ENCODE assay signal across 8 cellular contexts in the genomic region with DNA sequence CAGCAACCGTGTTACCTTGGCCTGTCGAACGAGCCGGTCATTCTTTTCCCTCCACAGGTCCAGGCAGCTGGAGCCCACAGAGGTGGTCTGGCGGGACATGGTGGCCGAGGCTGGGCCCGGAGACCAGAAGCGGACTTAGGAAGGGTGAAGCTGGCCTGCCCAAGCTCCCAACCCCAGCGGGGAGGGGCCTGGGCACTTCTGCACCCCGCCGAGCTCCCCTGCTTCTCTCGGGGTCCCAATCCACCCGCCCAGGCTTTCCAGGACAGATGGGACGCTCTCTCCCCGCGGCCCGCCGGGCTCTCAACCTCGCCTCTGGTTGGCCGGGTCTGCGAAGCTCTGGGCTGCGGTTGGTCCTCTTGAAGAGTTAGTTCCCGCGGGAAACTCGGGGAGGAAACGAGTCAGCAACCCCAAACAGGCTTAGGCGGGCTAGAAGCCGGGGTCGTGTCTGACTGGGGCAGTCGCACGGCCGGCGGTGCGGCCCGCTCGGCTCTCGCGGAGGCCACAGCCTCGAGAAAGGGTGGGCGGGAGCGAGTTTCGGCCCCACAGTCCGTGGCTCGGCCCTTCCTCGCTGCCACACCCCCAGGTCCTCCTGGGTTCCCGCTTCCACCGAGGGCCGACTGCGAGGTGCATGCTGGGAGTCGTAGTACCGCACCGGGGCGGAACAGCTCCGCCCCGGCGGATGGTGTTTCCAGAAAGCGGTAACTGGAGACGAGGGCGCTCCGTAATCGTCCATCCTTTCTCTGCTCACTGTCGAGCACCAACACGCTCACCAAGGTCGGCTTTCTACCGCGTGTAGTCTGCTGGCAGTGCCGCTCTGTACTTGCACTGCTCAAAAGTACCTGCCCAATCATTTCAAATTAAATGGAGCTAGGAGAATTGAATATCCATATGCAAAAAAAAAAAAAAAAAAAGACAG. TPM values are rescaled to one million over a fixed set of nuclear protein-coding genes. Genes with fewer than 3 reads are reported as not detected.
A peak's percentile ranks its signal among the peaks of the same experiment; 100 is the strongest.
DNase-seq lines count a peak whose midpoint lies in the region; ATAC-seq and TF ChIP-seq lines count a peak whose summit lies in the region.

Gene FANCG (minus strand): TSS at position 517 of the 916 bp plus-strand sequence. CDS start 418 bp downstream, at position 99.

- TF ChIP-seq EP300 in upper lobe of left lung (IDR thresholded peaks at IDR 0.05): no peak

- peaks cover 8 to 11% of the 10 kb centered on the region in 2 donors for H3K4me1 ChIP-seq in adrenal gland (replicated peaks in 1 of 2)
- H3K4me1 ChIP-seq in heart right ventricle: peaks cover 0 to 23% (median 14%) of the 10 kb centered on the region in 9 donors
- peaks cover 8 to 21% (median 12%) of the 10 kb centered on the region in 4 donors for H3K4me1 ChIP-seq in upper lobe of left lung

- no peaks in the 10 kb centered on the region for H3K27me3 ChIP-seq in adrenal gland
- H3K27me3 ChIP-seq in heart right ventricle: no peaks in the 10 kb centered on the region
- H3K27me3 ChIP-seq in upper lobe of left lung: no peaks in the 10 kb centered on the region

- peak; percentile 95 for DNase-seq in GM12865 (ENCODE audit: low read depth)
- DNase-seq in NCI-H1417 (lab: John Stamatoyannopoulos, UW): peak; percentile 89 to 93 (median 92)
- DNase-seq in T follicular helper cell (ENCODE audit: low read depth): peak; percentile 65
- peak; percentile 91 to 95 (median 93) for DNase-seq in adrenal gland
- peak; percentile 90 to 91 for DNase-seq in heart right ventricle
- peak; percentile 86 to 99 (median 91) for DNase-seq in posterior cingulate gyrus
- peak; percentile 94 to 95 for DNase-seq in upper lobe of left lung

- no peak for TF ChIP-seq CTCF in GM12865 (IDR thresholded peaks at IDR 0.05; ENCODE audit: insufficient read depth, low read depth, low read length, missing control alignments)
- TF ChIP-seq CTCF in adrenal gland (IDR thresholded peaks at IDR 0.05): no peak
- peak in 1 of 9 donors; percentile 20 for TF ChIP-seq CTCF in heart right ventricle (IDR thresholded peaks at IDR 0.05)
- peak in 2 of 6 experiments; percentile 7 to 9 for TF ChIP-seq CTCF in upper lobe of left lung (IDR thresholded peaks at IDR 0.05)

- ATAC-seq in HG02678 (IDR thresholded peaks at IDR 0.05; ENCODE audit: unreplicated experiment): peak; percentile 93
- ATAC-seq in heart right ventricle: peak; percentile 96 to 98 (median 98)
- ATAC-seq in upper lobe of left lung (ENCODE audit: low FRiP score in 2 of 2): peak; percentile 97 to 99

- WGBS in adrenal gland, 4 donors: 0 to 1% (median 0%) methylated on average over 14 to 67 of the region's 67 CpGs
- WGBS in heart right ventricle, 2 donors: 0 to 1% methylated on average over 67 of the region's 67 CpGs
- 0% methylated on average over 18 to 47 of the region's 67 CpGs for WGBS in upper lobe of left lung, 2 donors

- H3K36me3 ChIP-seq in adrenal gland (replicated peaks in 1 of 2) (no peaks in the 10 kb centered on the region), heart right ventricle (peaks cover 0 to 25% (median 0%) of the 10 kb centered on the region in 9 donors), upper lobe of left lung (peaks cover 0 to 6% (median 2%) of the 10 kb centered on the region in 4 donors)

- intact Hi-C loops in adrenal gland (cut with DNase I) (no loop called here), heart right ventricle (cut with DNase I) (loop anchor here in 1 of 10 donors (10.0 kb wide), 1 partner anchor 85 kb away; no protein-coding TSS in a partner anchor), posterior cingulate gyrus (cut with DNase I) (loop anchor here (1.0 to 10.0 kb wide), 2 partner anchors 7 to 85 kb away; partner anchors contain the start of genes UNC13B and VCP)

- peak within 1 kb of the TSS; percentile 73 for H3K4me3 ChIP-seq in GM12865 (ENCODE audit: low read depth, low read length)
- peak within 1 kb of the TSS; percentile 16 to 64 (median 40) for H3K4me3 ChIP-seq in adrenal gland
- H3K4me3 ChIP-seq in heart right ventricle: peak within 1 kb of the TSS; percentile 36 to 88 (median 71)
- peak within 1 kb of the TSS; percentile 54 to 84 (median 78) for H3K4me3 ChIP-seq in upper lobe of left lung

- H3K27ac ChIP-seq in adrenal gland (peak within 1 kb of the TSS; percentile 33 to 80 (median 43)), heart right ventricle (peak within 1 kb of the TSS; percentile 12 to 83 (median 64)), upper lobe of left lung (peak within 1 kb of the TSS; percentile 27 to 85 (median 68))

- TF ChIP-seq POLR2A in adrenal gland (IDR thresholded peaks at IDR 0.05): peak in 1 of 2 donors; percentile 73
- TF ChIP-seq POLR2A in upper lobe of left lung (IDR thresholded peaks at IDR 0.05): peak in 1 of 4 donors; percentile 61

- H3K9me3 ChIP-seq in adrenal gland (replicated peaks in 1 of 3): no peaks in the 10 kb centered on the region
- no peaks in the 10 kb centered on the region for H3K9me3 ChIP-seq in heart right ventricle
- no peaks in the 10 kb centered on the region for H3K9me3 ChIP-seq in upper lobe of left lung

RNA-seq across cellular contexts. Expression of gene FANCG, which starts in this region (rescaled TPM):
- total RNA-seq in adrenal gland (10 to 100 TPM in 6 of 8 donors, 1 to 10 TPM in 2; 7.6 to 28.2 (median 12.1) TPM), heart right ventricle (1 to 10 TPM; 2.6 to 9.8 (median 4.5) TPM), upper lobe of left lung (10 to 100 TPM in 3 of 6 donors, 1 to 10 TPM in 3; 4.7 to 61.8 (median 9.1) TPM)
- polyA plus RNA-seq in adrenal gland (10 to 100 TPM in 2 of 3 donors, 1 to 10 TPM in 1; 5.5 to 31.2 (median 26.5) TPM), heart right ventricle (1 to 10 TPM; 3.4 to 6.4 TPM)

Comparison
In these comparisons a context has a peak if more than half of its experiments do, and no peak if none do; other contexts are left out.
1. Peak in every context shown above with its lines: DNase-seq, ATAC-seq, H3K4me3 ChIP-seq and H3K27ac ChIP-seq.